In the genomic region with DNA sequence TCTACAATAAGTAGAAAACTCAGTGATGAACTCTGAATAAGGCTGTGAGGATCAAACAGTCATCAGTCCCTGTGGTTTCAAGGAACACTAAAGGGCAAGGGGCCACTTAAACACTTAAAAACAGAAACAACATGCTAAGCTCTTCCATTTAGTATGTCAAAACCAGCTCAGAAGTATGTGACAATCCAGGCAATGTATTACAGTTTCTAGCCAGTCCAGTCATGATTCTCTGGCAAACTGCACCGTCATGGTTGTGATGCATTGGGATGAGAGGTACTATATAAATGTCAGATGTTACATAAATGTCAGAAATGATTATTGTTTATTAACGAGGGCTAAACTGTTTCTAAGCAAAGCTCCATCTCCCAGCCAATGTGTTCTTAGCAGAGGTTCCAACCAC, we compare ENCODE assay signal across 9 cellular contexts. TPM values are rescaled to one million over a fixed set of nuclear protein-coding genes. Genes with fewer than 3 reads are reported as not detected.
DNase-seq lines count a peak whose midpoint lies in the region; ATAC-seq, FAIRE-seq and TF ChIP-seq lines count a peak whose summit lies in the region.
"Had no signal": no experiment of that assay in that cellular context is flagged by ENCODE, and none has a peak within 500 bp of the region (broad histone marks: within the 10 kb centered on the region; RNA-seq: fewer than 3 reads in every experiment).

No MANE protein-coding gene starts in this region.

- H3K18ac ChIP-seq in H1 (ENCODE audit: extremely low read depth, low read length) = no peak overlapping the region

- CTCF ChIA-PET in H1 (lab: Charles Lee; ENCODE audit: partially characterized antibody) = interaction anchor here (0.9 to 2.0 kb wide), 3 partner anchors 208 to 312 kb away, joined by 3 to 9 read pairs (median 4); no protein-coding TSS in a partner anchor
- CTCF ChIA-PET in Caco-2 (lab: Charles Lee) = interaction anchor here (0.6 to 1.7 kb wide), 2 partner anchors 28 to 129 kb away, joined by 3 to 4 read pairs; no protein-coding TSS in a partner anchor

- H3K23me2 ChIP-seq in H1 (ENCODE audit: low read depth, low read length) = peaks cover 26% of the 10 kb centered on the region

- H4K5ac ChIP-seq in H1 (ENCODE audit: insufficient read length, low read depth, low read length) = no peak overlapping the region

- no peaks in the 10 kb centered on the region for H3K9me3 ChIP-seq in H1 (ENCODE audit: insufficient read depth in 2 of 2, low read depth in 1 of 2, low read length in 1 of 2)
- no peaks in the 10 kb centered on the region for H3K9me3 ChIP-seq in Caco-2
- H3K9me3 ChIP-seq in endodermal cell (ENCODE audit: control insufficient read depth, low read length) = no peaks in the 10 kb centered on the region

- H3K4me2 ChIP-seq in H1 (ENCODE audit: insufficient read depth in 1 of 2, low read depth in 2 of 2, low read length in 2 of 2) = peak overlapping the region in 1 of 2 experiments; percentile 94; a peak in 1 of 4 replicates

- TF ChIP-seq RAD21 in H1 (IDR thresholded peaks at IDR 0.05 in 1 of 2, conservative IDR thresholded peaks at IDR 0.05 in 1 of 2; ENCODE audit: low read depth in 2 of 2, low read length in 2 of 2) = no peak

- no peak for TF ChIP-seq CTCF in AG09309 (IDR thresholded peaks at IDR 0.05; ENCODE audit: control insufficient read depth, insufficient read depth, low read depth, low read length, missing control alignments)
- no peak for TF ChIP-seq CTCF in HFFc6 (IDR thresholded peaks at IDR 0.05)
- TF ChIP-seq CTCF in H1 (IDR thresholded peaks at IDR 0.05; ENCODE audit: control extremely low read depth in 1 of 3, insufficient read depth in 1 of 3, low read depth in 1 of 3, low read length in 3 of 3) = no peak
- TF ChIP-seq CTCF in nephron (IDR thresholded peaks at IDR 0.05; ENCODE audit: unreplicated experiment in 3 of 3) = no peak
- no peak for TF ChIP-seq CTCF in Caco-2 (IDR thresholded peaks at IDR 0.05; ENCODE audit: insufficient read depth in 1 of 2, low read depth in 1 of 2, low read length in 1 of 2, severe bottlenecking in 1 of 2, unreplicated experiment in 1 of 2)
- TF ChIP-seq CTCF in endodermal cell (conservative IDR thresholded peaks at IDR 0.05) = no peak

- H3K36me3 Mint-ChIP-seq in HFFc6 (ENCODE audit: low read depth) = no peaks in the 10 kb centered on the region
- H3K36me3 Mint-ChIP-seq in nephron (ENCODE audit: low read depth) = no peaks in the 10 kb centered on the region
- peaks cover 6% of the 10 kb centered on the region for H3K36me3 Mint-ChIP-seq in Caco-2 (ENCODE audit: insufficient read depth, unreplicated experiment)
- H3K36me3 Mint-ChIP-seq in endodermal cell (ENCODE audit: low read depth) = no peaks in the 10 kb centered on the region
- H3K36me3 Mint-ChIP-seq: activated naive CD8-positive, alpha-beta T cell had no signal

- no peak overlapping the region for H2BK12ac ChIP-seq in H1 (ENCODE audit: low read depth, low read length)

- H3K4me3 Mint-ChIP-seq in HFFc6 = no peak overlapping the region
- peak overlapping the region in 2 of 3 experiments; percentile 47 to 88 for H3K4me3 Mint-ChIP-seq in nephron
- H3K4me3 Mint-ChIP-seq in Caco-2 (ENCODE audit: unreplicated experiment) = no peak overlapping the region
- no peak overlapping the region for H3K4me3 Mint-ChIP-seq in endodermal cell

- H3K36me3 ChIP-seq in H1 (ENCODE audit: control insufficient read depth in 2 of 4, insufficient read depth in 4 of 4, low read length in 3 of 4) (no peaks in the 10 kb centered on the region), Caco-2 (ENCODE audit: control insufficient read depth, insufficient read depth, low read length) (no peaks in the 10 kb centered on the region), endodermal cell (ENCODE audit: control insufficient read depth, insufficient read depth, low read length) (no peaks in the 10 kb centered on the region)

- H2BK20ac ChIP-seq in H1 (ENCODE audit: low read length) = no peak overlapping the region

- H3K27me3 ChIP-seq in H1 (replicated peaks in 1 of 4; ENCODE audit: control insufficient read depth in 3 of 4, extremely low read depth in 1 of 4, insufficient read depth in 3 of 4, low read length in 3 of 4) (peaks cover 19 to 54% (median 43%) of the 10 kb centered on the region in 4 experiments), Caco-2 (replicated peaks; ENCODE audit: control insufficient read depth, insufficient read depth, low read length) (no peaks in the 10 kb centered on the region; the same call in 1 of the 2 replicates), endodermal cell (ENCODE audit: control insufficient read depth, insufficient read depth, low read length, poor library complexity, severe bottlenecking) (peaks cover 87% of the 10 kb centered on the region)

- H3K27ac ChIP-seq in H1 (ENCODE audit: low read depth, low read length) (no peak overlapping the region), endodermal cell (ENCODE audit: low read depth, low read length) (no peak overlapping the region)

- no peak overlapping the region for H3K4me3 ChIP-seq in AG09309 (ENCODE audit: control insufficient read depth, low read depth, low read length)
- no peak overlapping the region for H3K4me3 ChIP-seq in H1 (ENCODE audit: extremely low read depth in 1 of 4, insufficient read depth in 2 of 4, low read depth in 3 of 4, low read length in 4 of 4)
- H3K4me3 ChIP-seq in Caco-2 (ENCODE audit: low read depth, low read length) = no peak overlapping the region
- no peak overlapping the region for H3K4me3 ChIP-seq in endodermal cell (ENCODE audit: low read length)

- no peak overlapping the region for H3K14ac ChIP-seq in H1 (ENCODE audit: insufficient read length)

- no peaks in the 10 kb centered on the region for H3K9me3 Mint-ChIP-seq in HFFc6
- no peaks in the 10 kb centered on the region for H3K9me3 Mint-ChIP-seq in nephron
- H3K9me3 Mint-ChIP-seq in Caco-2 (ENCODE audit: unreplicated experiment) = no peaks in the 10 kb centered on the region
- H3K9me3 Mint-ChIP-seq in endodermal cell = no peaks in the 10 kb centered on the region

- H3K79me1 ChIP-seq in H1 (ENCODE audit: low read depth, low read length) = no peaks in the 10 kb centered on the region

- POLR2A ChIA-PET in H1 (lab: Charles Lee; ENCODE audit: partially characterized antibody) (no interaction called here), Caco-2 (lab: Charles Lee) (no interaction called here)

- no peak overlapping the region for H2BK120ac ChIP-seq in H1 (replicated peaks; ENCODE audit: low read depth, low read length)

- ATAC-seq in HG03521 (IDR thresholded peaks at IDR 0.05; ENCODE audit: unreplicated experiment) (no peak), GM18498 (IDR thresholded peaks at IDR 0.05; ENCODE audit: unreplicated experiment) (no peak)

- no peak overlapping the region for H3K9ac ChIP-seq in H1 (replicated peaks in 1 of 4; ENCODE audit: extremely low read depth in 1 of 4, low read depth in 3 of 4, low read length in 3 of 4)
- H3K9ac ChIP-seq in endodermal cell (ENCODE audit: extremely low read depth, low read length, poor library complexity, severe bottlenecking) = no peak overlapping the region

- no peak overlapping the region for H4K91ac ChIP-seq in H1 (replicated peaks; ENCODE audit: insufficient read length, low read length)

- TF ChIP-seq POLR2A in H1 (IDR thresholded peaks at IDR 0.05; ENCODE audit: control extremely low read depth in 1 of 2, low read depth in 2 of 2, low read length in 2 of 2) = no peak

- H2BK15ac ChIP-seq in H1 (ENCODE audit: low read length) = no peak overlapping the region

- WGBS in H1 (ENCODE audit: extremely low coverage in 1 of 2, insufficient coverage in 1 of 2, insufficient read length in 1 of 2, insufficient replicate concordance in 2 of 2, low coverage in 1 of 2, low lambda C conversion rate in 2 of 2, missing lambda C conversion rate in 1 of 2), 2 experiments = 88% methylated on average over 2 of the region's 2 CpGs; no CpG with 5 or more reads in 1 of the 2 experiments
- 83 to 100% methylated on average over 1 to 2 of the region's 2 CpGs for WGBS in endodermal cell (ENCODE audit: insufficient coverage in 1 of 2, insufficient read length in 1 of 2), 2 experiments

- no peak for TF ChIP-seq EP300 in H1 (IDR thresholded peaks at IDR 0.05; ENCODE audit: borderline replicate concordance in 1 of 2, low read depth in 2 of 2, low read length in 2 of 2)

- H2AK5ac ChIP-seq in H1 (ENCODE audit: low read depth, low read length) = no peak overlapping the region

- no peak overlapping the region for H3K4ac ChIP-seq in H1 (replicated peaks; ENCODE audit: insufficient read length, low read depth, low read length)

- peak overlapping the region; percentile 71 for H3K27ac Mint-ChIP-seq in HFFc6
- peak overlapping the region in 2 of 3 experiments; percentile 12 to 40 for H3K27ac Mint-ChIP-seq in nephron
- H3K27ac Mint-ChIP-seq in Caco-2 (ENCODE audit: unreplicated experiment) = no peak overlapping the region
- no peak overlapping the region for H3K27ac Mint-ChIP-seq in endodermal cell
- H3K27ac Mint-ChIP-seq: activated naive CD8-positive, alpha-beta T cell had no signal

- no peaks in the 10 kb centered on the region for H3K79me2 ChIP-seq in H1 (ENCODE audit: control insufficient read depth in 1 of 2, insufficient read depth in 2 of 2, low read length in 2 of 2)

- H4K20me1 ChIP-seq in H1 (replicated peaks in 1 of 2; ENCODE audit: control insufficient read depth in 1 of 2, insufficient read depth in 2 of 2, low read length in 2 of 2) = peaks cover 3% of the 10 kb centered on the region in 2 experiments

- intact Hi-C loops in Caco-2 (cut with micrococcal nuclease; ENCODE audit: unreplicated experiment) = loop anchor here (2.0 kb wide), 1 partner anchor 129 kb away; no protein-coding TSS in a partner anchor

- peaks cover 0 to 11% (median 3%) of the 10 kb centered on the region in 4 experiments; a peak in 4 of 7 replicates for H3K4me1 ChIP-seq in H1 (replicated peaks in 1 of 4; ENCODE audit: control insufficient read depth in 3 of 4, insufficient read depth in 4 of 4, low read length in 3 of 4)
- peaks cover 5% of the 10 kb centered on the region for H3K4me1 ChIP-seq in Caco-2
- H3K4me1 ChIP-seq in endodermal cell (ENCODE audit: control insufficient read depth, insufficient read depth, low read length) = peaks cover 3% of the 10 kb centered on the region

- no peak overlapping the region for H3K23ac ChIP-seq in H1 (ENCODE audit: insufficient read length)

- no peak overlapping the region for H4K8ac ChIP-seq in H1 (ENCODE audit: extremely low read depth, insufficient read depth, low read length)

- no peak overlapping the region for H3K56ac ChIP-seq in H1 (replicated peaks; ENCODE audit: insufficient read length, low read depth, low read length)

- no TSS peak for BruUV-seq in Caco-2 (replicated peaks; lab: Mats Ljungman, UMichigan)

- H2AFZ ChIP-seq in H1 (ENCODE audit: low read length) = no peak overlapping the region

- peak; percentile 61 for DNase-seq in AG09309 (ENCODE audit: low read depth)
- DNase-seq in HFFc6 = peak; percentile 75
- no peak for DNase-seq in H1 (ENCODE audit: low read depth in 1 of 2, low spot score in 2 of 2)
- DNase-seq in Caco-2 = no peak
- DNase-seq in endodermal cell = no peak

- no peak for FAIRE-seq in H1 (lab: Jason Lieb, UNC)

- H3K4me1 Mint-ChIP-seq in HFFc6 (ENCODE audit: low read depth) = peaks cover 37% of the 10 kb centered on the region
- peaks cover 29% of the 10 kb centered on the region for H3K4me1 Mint-ChIP-seq in nephron
- H3K4me1 Mint-ChIP-seq in Caco-2 (ENCODE audit: low read depth, unreplicated experiment) = peaks cover 6% of the 10 kb centered on the region
- H3K4me1 Mint-ChIP-seq in endodermal cell = peaks cover 27% of the 10 kb centered on the region

- no peak overlapping the region for H2BK5ac ChIP-seq in H1 (ENCODE audit: low read depth, low read length)

- H3K27me3 Mint-ChIP-seq in HFFc6 (ENCODE audit: insufficient read depth) (peaks cover 18% of the 10 kb centered on the region; the same call in 1 of the 2 replicates), nephron (ENCODE audit: low read depth) (peaks cover 48% of the 10 kb centered on the region), Caco-2 (ENCODE audit: insufficient read depth, unreplicated experiment) (no peaks in the 10 kb centered on the region), endodermal cell (ENCODE audit: insufficient read depth) (peaks cover 87% of the 10 kb centered on the region)

RNA-seq across cellular contexts. Expression of gene CREB5, which starts 4.7 kb away (rescaled TPM):
- total RNA-seq in HFFc6 (2021; fragmentation: NEBNext Ultra II Directional; extraction: Animal tissue kit (Norgen Biotek cat#: 25700)) = under 1 TPM; 0.60 to 0.90 (median 0.79) TPM
- 2.6 and 2.7 TPM in 2 replicates for total RNA-seq in H1 (2021; fragmentation: NEBNext Ultra II Directional; extraction: Animal tissue kit (Norgen Biotek cat#: 25700))
- polyA plus RNA-seq in H1 (2011; rRNA removed) = 2.4 and 4.4 TPM in 2 replicates
- polyA plus RNA-seq in H1 (2011; cell fraction: cytosol; rRNA removed) = 2.0 TPM
- polyA plus RNA-seq in H1 (2011; cell fraction: nucleus; rRNA removed) = 4.6 TPM
- polyA plus RNA-seq in H1 (2012, experiment 1 of 2) = 0.23 to 1.2 TPM (median 1.0 TPM) in 4 replicates
- 0.29 TPM for polyA plus RNA-seq in H1 (2012, experiment 2 of 2)
- 3.0 TPM for polyA plus RNA-seq in H1 (2013, experiment 1 of 2)
- polyA plus RNA-seq in H1 (2013, experiment 2 of 2) = 2.4 TPM
- 2.3 and 3.2 TPM in 2 replicates for polyA minus RNA-seq in H1 (2011; rRNA and poly(A)+ RNA removed)
- polyA minus RNA-seq in H1 (2011; cell fraction: cytosol; rRNA and poly(A)+ RNA removed) = 1.5 TPM
- polyA minus RNA-seq in H1 (2011; cell fraction: nucleus; rRNA and poly(A)+ RNA removed) = 12.9 TPM
- total RNA-seq in Caco-2 (2022) = 9.1 and 9.2 TPM in 2 replicates
- 1 to 10 TPM in 1 of 2 donors, under 1 TPM in 1; 0.53 to 2.6 TPM for total RNA-seq in endodermal cell
- polyA plus RNA-seq in endodermal cell (2013, experiment 1 of 2) = 6.1 TPM
- 4.3 TPM for polyA plus RNA-seq in endodermal cell (2013, experiment 2 of 2)

Comparison
In these comparisons a context has a peak if more than half of its experiments do, and no peak if none do; other contexts are left out.
1. DNase-seq: peak in AG09309 (single experiment) and HFFc6 (single experiment); none in H1 (0 of 2), Caco-2 (0 of 2) and endodermal cell (single experiment).
2. H3K27ac Mint-ChIP-seq: peak in HFFc6 (single experiment) and nephron (2 of 3); none in Caco-2 (single experiment) and endodermal cell (single experiment).
3. H3K4me3 Mint-ChIP-seq: peak in nephron (2 of 3); none in HFFc6 (single experiment), Caco-2 (single experiment) and endodermal cell (single experiment).